Comparison of ENCODE assay signal across 9 cellular contexts in the genomic region with DNA sequence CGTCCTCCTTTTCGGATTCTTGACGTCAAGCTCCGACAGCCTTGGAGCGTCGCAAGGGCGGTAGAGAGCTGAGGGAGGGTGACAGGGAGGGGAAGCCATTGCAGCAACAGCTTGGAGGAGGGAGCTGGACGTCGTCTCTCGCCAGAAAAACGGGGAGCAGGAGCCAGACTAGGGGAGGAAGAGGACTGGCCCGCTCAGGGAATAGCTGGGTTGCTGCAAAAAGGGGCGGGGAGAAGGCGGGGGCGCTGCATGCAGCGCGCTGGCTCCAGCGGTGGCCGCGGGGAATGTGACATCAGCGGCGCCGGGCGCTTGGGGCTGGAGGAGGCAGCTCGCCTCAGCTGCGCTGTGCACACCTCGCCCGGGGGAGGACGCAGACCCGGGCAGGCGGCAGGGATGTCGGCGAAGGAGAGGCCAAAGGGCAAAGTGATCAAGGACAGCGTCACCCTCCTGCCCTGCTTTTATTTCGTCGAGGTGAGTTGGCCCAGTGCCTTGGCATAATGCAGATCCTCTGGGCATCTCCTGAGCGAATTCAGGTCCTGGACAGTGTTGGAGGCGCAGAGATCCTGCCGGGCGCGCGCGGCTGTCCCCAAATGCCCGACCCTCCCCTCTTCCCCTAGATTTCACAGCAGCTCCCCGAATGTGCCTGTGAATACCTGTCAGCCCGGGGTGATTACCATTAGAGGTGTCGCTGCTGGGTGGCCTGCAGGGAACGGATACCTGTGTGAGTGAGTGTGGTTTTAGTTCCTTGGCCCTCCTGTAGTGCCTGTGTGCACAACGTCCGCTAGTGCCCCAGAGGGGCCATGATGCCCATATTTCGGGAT. TPM values are rescaled to one million over a fixed set of nuclear protein-coding genes. Genes with fewer than 3 reads are reported as not detected.
A peak's percentile ranks its signal among the peaks of the same experiment; 100 is the strongest.
DNase-seq lines count a peak whose midpoint lies in the region; ATAC-seq and TF ChIP-seq lines count a peak whose summit lies in the region.
"Had no signal": no experiment of that assay in that cellular context is flagged by ENCODE, and none has a peak within 500 bp of the region (broad histone marks: within the 10 kb centered on the region; RNA-seq: fewer than 3 reads in every experiment).

TSS of gene PLPPR4 (plus strand) at position 292 of the 821 bp plus-strand sequence. CDS start at position 394, 102 bp downstream.

- no peak within 1 kb of the TSS for H3K27ac Mint-ChIP-seq in activated naive CD8-positive, alpha-beta T cell
- no peak within 1 kb of the TSS for H3K27ac Mint-ChIP-seq in natural killer cell

- H3K4me1 ChIP-seq in BE2C, result no peaks in the 10 kb centered on the region
- no peaks in the 10 kb centered on the region for H3K4me1 ChIP-seq in cardiac muscle cell (ENCODE audit: low read depth)

- H3K4me1 Mint-ChIP-seq in activated naive CD8-positive, alpha-beta T cell (ENCODE audit: low read depth), result peaks cover 6% of the 10 kb centered on the region
- no peaks in the 10 kb centered on the region for H3K4me1 Mint-ChIP-seq in natural killer cell
- H3K4me1 Mint-ChIP-seq: central memory CD8-positive, alpha-beta T cell had no signal

- H3K27ac ChIP-seq in cardiac muscle cell, result no peak within 1 kb of the TSS

- H3K9me3 Mint-ChIP-seq in activated naive CD8-positive, alpha-beta T cell (ENCODE audit: low read depth), result no peaks in the 10 kb centered on the region
- H3K9me3 Mint-ChIP-seq in natural killer cell, result peaks cover 5 to 8% of the 10 kb centered on the region in 2 donors

- TF ChIP-seq CTCF in BE2C (IDR thresholded peaks at IDR 0.05; ENCODE audit: low read depth, low read length), result peak; percentile 9; the same call in 1 of the 2 replicates
- TF ChIP-seq CTCF in cardiac muscle cell (IDR thresholded peaks at IDR 0.05; ENCODE audit: low read depth, low read length), result no peak
- no peak for TF ChIP-seq CTCF in natural killer cell (IDR thresholded peaks at IDR 0.05)

- H3K27me3 Mint-ChIP-seq in activated naive CD8-positive, alpha-beta T cell, result peaks cover 37% of the 10 kb centered on the region
- H3K27me3 Mint-ChIP-seq in natural killer cell (ENCODE audit: low read depth in 2 of 2), result peaks cover 23 to 24% of the 10 kb centered on the region in 2 donors

- intact Hi-C loops in natural killer cell (cut with micrococcal nuclease), result no loop called here

- H3K4me3 Mint-ChIP-seq in activated naive CD8-positive, alpha-beta T cell, result peak within 1 kb of the TSS; percentile 57
- no peak within 1 kb of the TSS for H3K4me3 Mint-ChIP-seq in natural killer cell
- H3K4me3 Mint-ChIP-seq: central memory CD8-positive, alpha-beta T cell had no signal

- H3K36me3 ChIP-seq in BE2C (no peaks in the 10 kb centered on the region), cardiac muscle cell (no peaks in the 10 kb centered on the region)

- H3K27me3 ChIP-seq in BE2C, result no peaks in the 10 kb centered on the region
- peaks cover 10% of the 10 kb centered on the region for H3K27me3 ChIP-seq in cardiac muscle cell

- no peaks in the 10 kb centered on the region for H3K36me3 Mint-ChIP-seq in activated naive CD8-positive, alpha-beta T cell
- no peaks in the 10 kb centered on the region for H3K36me3 Mint-ChIP-seq in natural killer cell

- ATAC-seq in natural killer cell (no peak), HG03196 (IDR thresholded peaks at IDR 0.05; ENCODE audit: unreplicated experiment) (no peak)

- DNase-seq in BE2C, result peak; percentile 84
- DNase-seq in HuH-7.5 (ENCODE audit: low spot score), result peak; percentile 24
- peak; percentile 30 to 78 for DNase-seq in cardiac muscle cell (ENCODE audit: low read depth in 1 of 2, low spot score in 1 of 2)
- DNase-seq in occipital lobe (lab: John Stamatoyannopoulos, UW), result peak; percentile 81
- no peak for DNase-seq in activated CD4-positive, CD25-positive, alpha-beta regulatory T cell (lab: John Stamatoyannopoulos, UW)
- no peak for DNase-seq in natural killer cell

- H3K4me3 ChIP-seq in BE2C (ENCODE audit: low read depth, low read length) (peak within 1 kb of the TSS; percentile 89), cardiac muscle cell (peak within 1 kb of the TSS; percentile 47)

- no peaks in the 10 kb centered on the region for H3K9me3 ChIP-seq in BE2C
- no peaks in the 10 kb centered on the region for H3K9me3 ChIP-seq in cardiac muscle cell (ENCODE audit: low read depth)

RNA-seq across cellular contexts. Expression of gene PLPPR4, which starts in this region (rescaled TPM):
- polyA plus RNA-seq in BE2C (2012; ENCODE audit: insufficient read depth, insufficient read length, low read depth), result 32.1 TPM
- total RNA-seq in cardiac muscle cell (3.2 and 4.2 TPM in 2 replicates), occipital lobe (211 TPM), natural killer cell (under 1 TPM in 1 of 3 donors, not detected in 2; 0.05 TPM)
- polyA plus RNA-seq in cardiac muscle cell, result 3.7 and 4.7 TPM in 2 replicates

Comparison
In these comparisons a context has a peak if more than half of its experiments do, and no peak if none do; other contexts are left out.
1. RNA of gene PLPPR4 (total RNA-seq): 211 TPM in occipital lobe (single experiment); 3.2 to 4.2 TPM in cardiac muscle cell and 0.05 TPM in natural killer cell; every median in the first group is over 10 times any median in the second.
2. DNase-seq: peak in BE2C (single experiment), HuH-7.5 (single experiment), cardiac muscle cell (2 of 2) and occipital lobe (single experiment); none in activated CD4-positive, CD25-positive, alpha-beta regulatory T cell (0 of 4) and natural killer cell (single experiment).